Comparison of ENCODE assay signal across 17 cellular contexts in genomic region chr5:139741823-139742172, GRCh38. TPM values are rescaled to one million over a fixed set of nuclear protein-coding genes. Genes with fewer than 3 reads are reported as not detected.
A peak's percentile ranks its signal among the peaks of the same experiment; 100 is the strongest.
DNase-seq lines count a peak whose midpoint lies in the region; ATAC-seq, FAIRE-seq and TF ChIP-seq lines count a peak whose summit lies in the region.
"Had no signal": no experiment of that assay in that cellular context is flagged by ENCODE, and none has a peak within 500 bp of the region (broad histone marks: within the 10 kb centered on the region; RNA-seq: fewer than 3 reads in every experiment).

No MANE protein-coding gene starts in this region.

- no peak overlapping the region for H3K56ac ChIP-seq in H1 (replicated peaks; ENCODE audit: insufficient read length, low read depth, low read length)

- H3K14ac ChIP-seq in H1 (ENCODE audit: insufficient read length), result no peak overlapping the region

- CTCF ChIA-PET in H1 (lab: Charles Lee; ENCODE audit: partially characterized antibody), result interaction anchor here (1.2 to 8.4 kb wide), 7 partner anchors 22 to 108 kb away, joined by 3 to 81 read pairs (median 7); no protein-coding TSS in a partner anchor

- H3K4me2 ChIP-seq in BLaER1 (peak overlapping the region; percentile 99), H1 (ENCODE audit: insufficient read depth in 1 of 2, low read depth in 2 of 2, low read length in 2 of 2) (no peak overlapping the region), osteoblast (ENCODE audit: insufficient read depth, low read length) (no peak overlapping the region)

- no peaks in the 10 kb centered on the region for H3K79me1 ChIP-seq in H1 (ENCODE audit: low read depth, low read length)

- no peaks in the 10 kb centered on the region for H3K27me3 Mint-ChIP-seq in chondrocyte (ENCODE audit: low read depth)

- peak overlapping the region; percentile 43 for H3K4me3 ChIP-seq in BLaER1
- H3K4me3 ChIP-seq in H1 (ENCODE audit: extremely low read depth in 1 of 4, insufficient read depth in 2 of 4, low read depth in 3 of 4, low read length in 4 of 4), result no peak overlapping the region
- no peak overlapping the region for H3K4me3 ChIP-seq in osteoblast (ENCODE audit: insufficient read depth, low read length)
- H3K4me3 ChIP-seq in suprapubic skin, result no peak overlapping the region

- peaks cover 94% of the 10 kb centered on the region for H3K4me1 ChIP-seq in BLaER1
- peaks cover 0 to 40% (median 27%) of the 10 kb centered on the region in 4 experiments; a peak in 6 of 7 replicates for H3K4me1 ChIP-seq in H1 (replicated peaks in 1 of 4; ENCODE audit: control insufficient read depth in 3 of 4, insufficient read depth in 4 of 4, low read length in 3 of 4)
- H3K4me1 ChIP-seq in osteoblast (ENCODE audit: insufficient read depth, low read length), result peaks cover 24% of the 10 kb centered on the region
- peaks cover 19% of the 10 kb centered on the region for H3K4me1 ChIP-seq in suprapubic skin

- H3K4me3 Mint-ChIP-seq in chondrocyte (ENCODE audit: unreplicated experiment), result no peak overlapping the region
- H3K4me3 Mint-ChIP-seq: HFFc6 had no signal

- H3K9me3 Mint-ChIP-seq in chondrocyte (ENCODE audit: low read depth), result no peaks in the 10 kb centered on the region
- H3K9me3 Mint-ChIP-seq: CD8-positive, alpha-beta memory T cell; HFFc6 had no signal

- H3K4me1 Mint-ChIP-seq in chondrocyte (ENCODE audit: low read depth), result peaks cover 81% of the 10 kb centered on the region

- H3K27ac ChIP-seq in BLaER1 (peak overlapping the region; percentile 97), H1 (ENCODE audit: low read depth, low read length) (no peak overlapping the region), osteoblast (ENCODE audit: low read depth, low read length) (no peak overlapping the region), suprapubic skin (no peak overlapping the region)

- TF ChIP-seq EP300 in H1 (IDR thresholded peaks at IDR 0.05; ENCODE audit: borderline replicate concordance in 1 of 2, low read depth in 2 of 2, low read length in 2 of 2), result no peak
- no peak for TF ChIP-seq EP300 in suprapubic skin (IDR thresholded peaks at IDR 0.05)

- H3K4ac ChIP-seq in H1 (replicated peaks; ENCODE audit: insufficient read length, low read depth, low read length), result no peak overlapping the region

- no peak for ATAC-seq in GM19397 (IDR thresholded peaks at IDR 0.05; ENCODE audit: unreplicated experiment)

- H2BK120ac ChIP-seq in H1 (replicated peaks; ENCODE audit: low read depth, low read length), result no peak overlapping the region

- TF ChIP-seq RAD21 in H1 (IDR thresholded peaks at IDR 0.05 in 1 of 2, conservative IDR thresholded peaks at IDR 0.05 in 1 of 2; ENCODE audit: low read depth in 2 of 2, low read length in 2 of 2), result no peak

- no peak overlapping the region for H2BK20ac ChIP-seq in H1 (ENCODE audit: low read length)

- TF ChIP-seq CTCF in H1 (IDR thresholded peaks at IDR 0.05; ENCODE audit: control extremely low read depth in 1 of 3, insufficient read depth in 1 of 3, low read depth in 1 of 3, low read length in 3 of 3) (no peak), osteoblast (IDR thresholded peaks at IDR 0.05; ENCODE audit: extremely low read depth, low read depth, low read length) (no peak), suprapubic skin (IDR thresholded peaks at IDR 0.05) (no peak), chondrocyte (IDR thresholded peaks at IDR 0.05) (no peak)

- H4K20me1 ChIP-seq in BLaER1, result no peaks in the 10 kb centered on the region
- H4K20me1 ChIP-seq in H1 (replicated peaks in 1 of 2; ENCODE audit: control insufficient read depth in 1 of 2, insufficient read depth in 2 of 2, low read length in 2 of 2), result no peaks in the 10 kb centered on the region
- H4K20me1 ChIP-seq in osteoblast (ENCODE audit: insufficient read depth, low read length), result no peaks in the 10 kb centered on the region

- no peaks in the 10 kb centered on the region for H3K36me3 Mint-ChIP-seq in chondrocyte (ENCODE audit: low read depth)

- FAIRE-seq in H1 (lab: Jason Lieb, UNC), result no peak
- FAIRE-seq: A204.1, GM12892, GM19239 had no signal

- H3K27ac Mint-ChIP-seq in chondrocyte (ENCODE audit: unreplicated experiment), result no peak overlapping the region
- H3K27ac Mint-ChIP-seq: HFFc6 had no signal

- no peaks in the 10 kb centered on the region for H3K27me3 ChIP-seq in BLaER1
- H3K27me3 ChIP-seq in H1 (replicated peaks in 1 of 4; ENCODE audit: control insufficient read depth in 3 of 4, extremely low read depth in 1 of 4, insufficient read depth in 3 of 4, low read length in 3 of 4), result peaks cover 0 to 10% (median 5%) of the 10 kb centered on the region in 4 experiments; a peak in 5 of 7 replicates
- no peaks in the 10 kb centered on the region for H3K27me3 ChIP-seq in osteoblast (ENCODE audit: insufficient read depth, low read length)
- peaks cover 9% of the 10 kb centered on the region for H3K27me3 ChIP-seq in suprapubic skin

- H2BK5ac ChIP-seq in H1 (ENCODE audit: low read depth, low read length), result no peak overlapping the region

- H3K9ac ChIP-seq in BLaER1 (peak overlapping the region; percentile 78), H1 (replicated peaks in 1 of 4; ENCODE audit: extremely low read depth in 1 of 4, low read depth in 3 of 4, low read length in 3 of 4) (no peak overlapping the region)

- no peak overlapping the region for H4K5ac ChIP-seq in H1 (ENCODE audit: insufficient read length, low read depth, low read length)

- DNase-seq in astrocyte of the hippocampus (ENCODE audit: low read depth, low spot score), result peak; percentile 1
- DNase-seq in H1 (ENCODE audit: low read depth in 1 of 2, low spot score in 2 of 2), result no peak
- DNase-seq in osteoblast (ENCODE audit: insufficient read length, low spot score, missing footprints), result peak; percentile 22
- DNase-seq in suprapubic skin (ENCODE audit: low spot score in 2 of 2), result no peak
- DNase-seq in chondrocyte (ENCODE audit: low spot score), result no peak
- DNase-seq: BE2C; Caco-2; CD8-positive, alpha-beta memory T cell; DND-41; GDM1; HCEC 1CT; HFFc6 had no signal

- no peak overlapping the region; the same call in 1 of the 2 replicates for H2BK15ac ChIP-seq in H1 (ENCODE audit: low read length)

- no peak overlapping the region for H4K8ac ChIP-seq in H1 (ENCODE audit: extremely low read depth, insufficient read depth, low read length)

- POLR2A ChIA-PET in H1 (lab: Charles Lee; ENCODE audit: partially characterized antibody), result interaction anchor here (0.7 to 7.7 kb wide), 5 partner anchors 11 to 54 kb away, joined by 3 to 76 read pairs (median 3); no protein-coding TSS in a partner anchor

- H2AFZ ChIP-seq in H1 (ENCODE audit: low read length) (no peak overlapping the region), osteoblast (ENCODE audit: low read length) (no peak overlapping the region)

- H2AK5ac ChIP-seq in H1 (ENCODE audit: low read depth, low read length), result no peak overlapping the region

- H4K91ac ChIP-seq in H1 (replicated peaks; ENCODE audit: insufficient read length, low read length), result no peak overlapping the region

- TF ChIP-seq POLR2A in H1 (IDR thresholded peaks at IDR 0.05; ENCODE audit: control extremely low read depth in 1 of 2, low read depth in 2 of 2, low read length in 2 of 2) (no peak), suprapubic skin (IDR thresholded peaks at IDR 0.05) (no peak)

- WGBS in H1 (ENCODE audit: extremely low coverage in 1 of 2, insufficient coverage in 1 of 2, insufficient read length in 1 of 2, insufficient replicate concordance in 2 of 2, low coverage in 1 of 2, low lambda C conversion rate in 2 of 2, missing lambda C conversion rate in 1 of 2), 2 experiments, result 88% methylated on average over 3 of the region's 3 CpGs; no CpG with 5 or more reads in 1 of the 2 experiments
- 70% methylated on average over 3 of the region's 3 CpGs for WGBS in suprapubic skin

- H3K79me2 ChIP-seq in H1 (ENCODE audit: control insufficient read depth in 1 of 2, insufficient read depth in 2 of 2, low read length in 2 of 2) (no peaks in the 10 kb centered on the region), osteoblast (ENCODE audit: insufficient read depth, low read length) (no peaks in the 10 kb centered on the region)

- H3K23ac ChIP-seq in H1 (ENCODE audit: insufficient read length), result no peak overlapping the region

- no peak overlapping the region for H3K18ac ChIP-seq in H1 (ENCODE audit: extremely low read depth, low read length)

- H3K36me3 ChIP-seq in BLaER1, result no peaks in the 10 kb centered on the region
- no peaks in the 10 kb centered on the region for H3K36me3 ChIP-seq in H1 (ENCODE audit: control insufficient read depth in 2 of 4, insufficient read depth in 4 of 4, low read length in 3 of 4)
- no peaks in the 10 kb centered on the region for H3K36me3 ChIP-seq in osteoblast (ENCODE audit: insufficient read depth, low read length)
- H3K36me3 ChIP-seq in suprapubic skin, result no peaks in the 10 kb centered on the region
- H3K36me3 ChIP-seq: BE2C had no signal

- H3K9me3 ChIP-seq in BLaER1, result no peaks in the 10 kb centered on the region
- H3K9me3 ChIP-seq in H1 (ENCODE audit: insufficient read depth in 2 of 2, low read depth in 1 of 2, low read length in 1 of 2), result no peaks in the 10 kb centered on the region
- H3K9me3 ChIP-seq in osteoblast (ENCODE audit: low read depth, low read length), result no peaks in the 10 kb centered on the region
- H3K9me3 ChIP-seq in suprapubic skin, result no peaks in the 10 kb centered on the region
- H3K9me3 ChIP-seq: BE2C, Caco-2 had no signal

- H3K23me2 ChIP-seq in H1 (ENCODE audit: low read depth, low read length), result peaks cover 10% of the 10 kb centered on the region; the same call in 1 of the 2 replicates

- H2BK12ac ChIP-seq in H1 (ENCODE audit: low read depth, low read length), result 0 out of 2 replicates have a peak overlapping the region, but pooled peaks have one; percentile 39

TF ChIP-seq in H1, 55 proteins besides CTCF, POLR2A, EP300 and RAD21:
- TF ChIP-seq HDAC2 (IDR thresholded peaks at IDR 0.05; ENCODE audit: borderline replicate concordance in 1 of 2, low read depth in 2 of 2, low read length in 2 of 2) (no peak), SRF (IDR thresholded peaks at IDR 0.05; ENCODE audit: low read depth, low read length) (no peak)

RNA-seq across cellular contexts. Expression of gene PSD2, which starts 53.8 kb away (rescaled TPM):
- total RNA-seq in H1 (2021; fragmentation: NEBNext Ultra II Directional; extraction: Animal tissue kit (Norgen Biotek cat#: 25700)), result 0.06 and 0.13 TPM in 2 replicates
- 0.14 and 0.25 TPM in 2 replicates for polyA plus RNA-seq in H1 (2011; rRNA removed)
- 0.23 TPM for polyA plus RNA-seq in H1 (2011; cell fraction: cytosol; rRNA removed)
- polyA plus RNA-seq in H1 (2011; cell fraction: nucleus; rRNA removed), result 0.48 TPM
- 0.09 to 0.24 TPM (median 0.15 TPM) in 4 replicates for polyA plus RNA-seq in H1 (2012, experiment 1 of 2)
- polyA plus RNA-seq in H1 (2012, experiment 2 of 2), result 0.14 TPM
- 0.06 TPM for polyA plus RNA-seq in H1 (2013, experiment 1 of 2)
- 0.09 TPM for polyA plus RNA-seq in H1 (2013, experiment 2 of 2)
- polyA minus RNA-seq in H1 (2011; rRNA and poly(A)+ RNA removed), result 0.17 TPM in 1 of 2 replicates, not detected in the other
- not detected for polyA minus RNA-seq in H1 (2011; cell fraction: cytosol; rRNA and poly(A)+ RNA removed)
- 0.20 TPM for polyA minus RNA-seq in H1 (2011; cell fraction: nucleus; rRNA and poly(A)+ RNA removed)
- total RNA-seq in osteoblast (0.29 and 0.36 TPM in 2 replicates), suprapubic skin (under 1 TPM in 3 of 4 donors, not detected in 1; 0.08 to 0.13 (median 0.10) TPM), chondrocyte (0.47 to 1.5 TPM (median 0.82 TPM) in 3 replicates)
- total RNA-seq: CD8-positive, alpha-beta memory T cell had no signal

Comparison
In these comparisons a context has a peak if more than half of its experiments do, and no peak if none do; other contexts are left out.
1. DNase-seq: peak in astrocyte of the hippocampus (single experiment) and osteoblast (single experiment); none in H1 (0 of 2), suprapubic skin (0 of 2) and chondrocyte (single experiment).